7 cellular contexts compared by ENCODE assay signal in genomic region chr9:8622222-8622802, GRCh38.
"Had no signal": no experiment of that assay in that cellular context is flagged by ENCODE, and none has a peak within 500 bp of the region (broad histone marks: within the 10 kb centered on the region; RNA-seq: fewer than 3 reads in every experiment).

No MANE protein-coding gene starts in this region.

- H2AFZ ChIP-seq: GM23338 had no signal

- DNase-seq: H9, HCEC 1CT, IMR-90 had no signal

- H3K4me2 ChIP-seq: GM23338 had no signal

- FAIRE-seq: H1, H54, HTR-8/SVneo had no signal

- ATAC-seq: GM23338 had no signal

- H3K4me3 ChIP-seq: GM23338 had no signal
